Comparison of ENCODE assay signal across 1 cellular context in genomic region chr1:1357871-1358432, GRCh38.
A peak's percentile ranks its signal among the peaks of the same experiment; 100 is the strongest.
TF ChIP-seq lines count a peak whose summit lies in the region.

No MANE protein-coding gene starts in this region.

TF ChIP-seq in HepG2, 621 proteins besides CTCF, POLR2A, EP300 and RAD21 (continued from another document):
- TF ChIP-seq, protein P1, sequence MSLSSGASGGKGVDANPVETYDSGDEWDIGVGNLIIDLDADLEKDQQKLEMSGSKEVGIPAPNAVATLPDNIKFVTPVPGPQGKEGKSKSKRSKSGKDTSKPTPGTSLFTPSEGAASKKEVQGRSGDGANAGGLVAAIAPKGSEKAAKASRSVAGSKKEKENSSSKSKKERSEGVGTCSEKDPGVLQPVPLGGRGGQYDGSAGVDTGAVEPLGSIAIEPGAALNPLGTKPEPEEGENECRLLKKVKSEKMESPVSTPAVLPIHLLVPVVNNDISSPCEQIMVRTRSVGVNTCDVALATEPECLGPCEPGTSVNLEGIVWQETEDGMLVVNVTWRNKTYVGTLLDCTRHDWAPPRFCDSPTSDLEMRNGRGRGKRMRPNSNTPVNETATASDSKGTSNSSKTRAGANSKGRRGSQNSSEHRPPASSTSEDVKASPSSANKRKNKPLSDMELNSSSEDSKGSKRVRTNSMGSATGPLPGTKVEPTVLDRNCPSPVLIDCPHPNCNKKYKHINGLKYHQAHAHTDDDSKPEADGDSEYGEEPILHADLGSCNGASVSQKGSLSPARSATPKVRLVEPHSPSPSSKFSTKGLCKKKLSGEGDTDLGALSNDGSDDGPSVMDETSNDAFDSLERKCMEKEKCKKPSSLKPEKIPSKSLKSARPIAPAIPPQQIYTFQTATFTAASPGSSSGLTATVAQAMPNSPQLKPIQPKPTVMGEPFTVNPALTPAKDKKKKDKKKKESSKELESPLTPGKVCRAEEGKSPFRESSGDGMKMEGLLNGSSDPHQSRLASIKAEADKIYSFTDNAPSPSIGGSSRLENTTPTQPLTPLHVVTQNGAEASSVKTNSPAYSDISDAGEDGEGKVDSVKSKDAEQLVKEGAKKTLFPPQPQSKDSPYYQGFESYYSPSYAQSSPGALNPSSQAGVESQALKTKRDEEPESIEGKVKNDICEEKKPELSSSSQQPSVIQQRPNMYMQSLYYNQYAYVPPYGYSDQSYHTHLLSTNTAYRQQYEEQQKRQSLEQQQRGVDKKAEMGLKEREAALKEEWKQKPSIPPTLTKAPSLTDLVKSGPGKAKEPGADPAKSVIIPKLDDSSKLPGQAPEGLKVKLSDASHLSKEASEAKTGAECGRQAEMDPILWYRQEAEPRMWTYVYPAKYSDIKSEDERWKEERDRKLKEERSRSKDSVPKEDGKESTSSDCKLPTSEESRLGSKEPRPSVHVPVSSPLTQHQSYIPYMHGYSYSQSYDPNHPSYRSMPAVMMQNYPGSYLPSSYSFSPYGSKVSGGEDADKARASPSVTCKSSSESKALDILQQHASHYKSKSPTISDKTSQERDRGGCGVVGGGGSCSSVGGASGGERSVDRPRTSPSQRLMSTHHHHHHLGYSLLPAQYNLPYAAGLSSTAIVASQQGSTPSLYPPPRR (CRISPR knock-in tag; IDR thresholded peaks at IDR 0.05; ENCODE audit: borderline replicate concordance) = no peak
- no peak for TF ChIP-seq BHLHE40 (IDR thresholded peaks at IDR 0.05; ENCODE audit: low read length)
- no peak for TF ChIP-seq TEF (CRISPR knock-in tag; IDR thresholded peaks at IDR 0.05)
- TF ChIP-seq, protein P2, sequence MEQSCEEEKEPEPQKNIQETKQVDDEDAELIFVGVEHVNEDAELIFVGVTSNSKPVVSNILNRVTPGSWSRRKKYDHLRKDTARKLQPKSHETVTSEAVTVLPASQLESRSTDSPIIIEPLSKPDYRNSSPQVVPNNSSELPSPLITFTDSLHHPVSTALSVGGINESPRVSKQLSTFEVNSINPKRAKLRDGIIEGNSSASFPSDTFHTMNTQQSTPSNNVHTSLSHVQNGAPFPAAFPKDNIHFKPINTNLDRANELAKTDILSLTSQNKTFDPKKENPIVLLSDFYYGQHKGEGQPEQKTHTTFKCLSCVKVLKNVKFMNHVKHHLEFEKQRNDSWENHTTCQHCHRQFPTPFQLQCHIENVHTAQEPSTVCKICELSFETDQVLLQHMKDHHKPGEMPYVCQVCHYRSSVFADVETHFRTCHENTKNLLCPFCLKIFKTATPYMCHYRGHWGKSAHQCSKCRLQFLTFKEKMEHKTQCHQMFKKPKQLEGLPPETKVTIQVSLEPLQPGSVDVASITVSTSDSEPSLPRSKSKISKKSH (CRISPR knock-in tag; IDR thresholded peaks at IDR 0.05; ENCODE audit: borderline replicate concordance) = no peak
- 0 out of 2 replicates have a peak, but pooled peaks have one; percentile 14 for TF ChIP-seq MED1 (CRISPR knock-in tag; IDR thresholded peaks at IDR 0.05)
- TF ChIP-seq TBX2 (CRISPR knock-in tag; IDR thresholded peaks at IDR 0.05; ENCODE audit: borderline replicate concordance) = no peak
- no peak for TF ChIP-seq ZNF251 (CRISPR knock-in tag; IDR thresholded peaks at IDR 0.05)
- no peak for TF ChIP-seq ZNF10 (CRISPR knock-in tag; IDR thresholded peaks at IDR 0.05; ENCODE audit: borderline replicate concordance, low read depth)
- TF ChIP-seq ZNF224 (CRISPR knock-in tag; IDR thresholded peaks at IDR 0.05) = 0 out of 2 replicates have a peak, but pooled peaks have one; percentile 30
- TF ChIP-seq, protein P3, sequence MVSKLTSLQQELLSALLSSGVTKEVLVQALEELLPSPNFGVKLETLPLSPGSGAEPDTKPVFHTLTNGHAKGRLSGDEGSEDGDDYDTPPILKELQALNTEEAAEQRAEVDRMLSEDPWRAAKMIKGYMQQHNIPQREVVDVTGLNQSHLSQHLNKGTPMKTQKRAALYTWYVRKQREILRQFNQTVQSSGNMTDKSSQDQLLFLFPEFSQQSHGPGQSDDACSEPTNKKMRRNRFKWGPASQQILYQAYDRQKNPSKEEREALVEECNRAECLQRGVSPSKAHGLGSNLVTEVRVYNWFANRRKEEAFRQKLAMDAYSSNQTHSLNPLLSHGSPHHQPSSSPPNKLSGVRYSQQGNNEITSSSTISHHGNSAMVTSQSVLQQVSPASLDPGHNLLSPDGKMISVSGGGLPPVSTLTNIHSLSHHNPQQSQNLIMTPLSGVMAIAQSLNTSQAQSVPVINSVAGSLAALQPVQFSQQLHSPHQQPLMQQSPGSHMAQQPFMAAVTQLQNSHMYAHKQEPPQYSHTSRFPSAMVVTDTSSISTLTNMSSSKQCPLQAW (CRISPR knock-in tag; IDR thresholded peaks at IDR 0.05) = no peak
